ENCODE assay signal across 8 cellular contexts in the genomic region with DNA sequence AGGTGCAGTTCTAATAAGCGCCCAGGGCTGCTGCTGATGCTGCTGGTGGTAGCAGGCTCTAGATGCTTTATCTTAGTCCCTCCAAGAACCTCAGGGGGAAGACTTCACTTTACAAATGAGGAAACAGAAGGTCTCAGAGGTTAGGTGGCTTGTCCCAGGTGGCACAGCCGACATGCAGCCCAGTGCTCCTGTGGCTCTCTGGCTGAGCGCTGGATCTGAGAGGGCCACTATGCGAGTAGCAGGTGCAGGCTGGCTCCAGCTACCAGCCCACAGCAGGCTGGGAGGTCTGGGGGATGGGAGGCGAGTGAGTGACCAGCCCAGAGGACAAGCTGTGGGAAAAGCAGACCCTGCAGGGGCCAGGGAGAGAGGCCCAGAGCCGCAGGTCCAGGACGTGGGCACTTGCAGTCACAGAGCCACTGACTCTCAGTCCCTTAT. TPM values are rescaled to one million over a fixed set of nuclear protein-coding genes. Genes with fewer than 3 reads are reported as not detected.
DNase-seq lines count a peak whose midpoint lies in the region; ATAC-seq and TF ChIP-seq lines count a peak whose summit lies in the region.

No MANE protein-coding gene starts in this region.

- no peak overlapping the region for H2AFZ ChIP-seq in GM23338

- no peaks in the 10 kb centered on the region for H3F3A ChIP-seq in GM23338 (replicated peaks; ENCODE audit: low read depth)

- DNase-seq in HL-60 (ENCODE audit: low read depth in 1 of 2, low spot score in 1 of 2): peak in 1 of 2 experiments; percentile 56
- peak; percentile 52 for DNase-seq in retina
- DNase-seq in NCI-H187 treated with DMSO at 0.1 percent for 48 hours (lab: John Stamatoyannopoulos, UW): no peak
- DNase-seq in GM19238 (ENCODE audit: insufficient read length, low spot score): no peak
- DNase-seq in GM23338 (ENCODE audit: low spot score): no peak

- no peaks in the 10 kb centered on the region for H3K36me3 ChIP-seq in GM23338 (ENCODE audit: insufficient read depth)

- 68 to 71% (median 69%) methylated on average over 7 of the region's 7 CpGs for WGBS in adipose tissue, 3 donors

- H3K27ac Mint-ChIP-seq in GM23338: no peak overlapping the region

- H3K4me1 ChIP-seq in GM23338 (ENCODE audit: insufficient read depth): peaks cover 14% of the 10 kb centered on the region

- H4K20me1 ChIP-seq in GM23338 (replicated peaks; ENCODE audit: insufficient read depth): no peaks in the 10 kb centered on the region

- 0 out of 2 replicates have a peak, but pooled peaks cover 4% of the 10 kb centered on the region for H3K9me2 ChIP-seq in GM23338 (ENCODE audit: insufficient read depth)

- no peak overlapping the region for H3K4me2 ChIP-seq in GM23338

- H3K4me3 Mint-ChIP-seq in GM23338: no peak overlapping the region

- H3K27me3 Mint-ChIP-seq in GM23338 (ENCODE audit: insufficient read depth, low read depth, poor library complexity): peaks cover 14% of the 10 kb centered on the region

- peaks cover 41% of the 10 kb centered on the region for H3K4me1 Mint-ChIP-seq in GM23338

- no peak for TF ChIP-seq CTCF in GM12875 (IDR thresholded peaks at IDR 0.05; ENCODE audit: borderline replicate concordance, insufficient read depth, low read depth, low read length)
- no peak for TF ChIP-seq CTCF in HL-60 (IDR thresholded peaks at IDR 0.05; ENCODE audit: insufficient read depth, low read length)
- no peak for TF ChIP-seq CTCF in GM23338 (conservative IDR thresholded peaks at IDR 0.05; ENCODE audit: low read depth in 2 of 2)

- no peaks in the 10 kb centered on the region for H3K79me2 ChIP-seq in GM23338 (replicated peaks; ENCODE audit: insufficient read depth)

- H3K27me3 ChIP-seq in HL-60 (ENCODE audit: insufficient read depth, poor library complexity, severe bottlenecking) (no peaks in the 10 kb centered on the region), GM23338 (ENCODE audit: insufficient read depth) (no peaks in the 10 kb centered on the region)

- no peaks in the 10 kb centered on the region; the same call in 1 of the 3 replicates for H3K9me3 Mint-ChIP-seq in GM23338

- H3K4me3 ChIP-seq in GM12875 (ENCODE audit: low read depth, low read length) (peak overlapping the region; percentile 59), HL-60 (replicated peaks; ENCODE audit: insufficient read depth, low read length) (peak overlapping the region; percentile 14; the same call in 1 of the 2 replicates), GM23338 (no peak overlapping the region)

- ATAC-seq in GM23338 (no peak), HG03520 (IDR thresholded peaks at IDR 0.05; ENCODE audit: unreplicated experiment) (no peak)

- H3K27ac ChIP-seq in HL-60 (replicated peaks): peak overlapping the region; percentile 99
- peak overlapping the region; percentile 60 for H3K27ac ChIP-seq in adipose tissue (ENCODE audit: low read depth, low read length)
- H3K27ac ChIP-seq in GM23338 (ENCODE audit: low read depth): no peak overlapping the region

- H3K36me3 Mint-ChIP-seq in GM23338 (ENCODE audit: low read depth): peaks cover 7% of the 10 kb centered on the region; the same call in 2 of the 3 replicates

TF ChIP-seq in GM23338, 12 proteins besides CTCF, POLR2A, EP300 and RAD21 (continues in another document):
- TF ChIP-seq STAT1 (IDR thresholded peaks at IDR 0.05; ENCODE audit: unreplicated experiment) (no peak), POLR2AphosphoS5 (IDR thresholded peaks at IDR 0.05; ENCODE audit: low read depth) (no peak), ZNF114 (CRISPR knock-in tag; IDR thresholded peaks at IDR 0.05) (no peak), EZH2 (IDR thresholded peaks at IDR 0.05; ENCODE audit: low read depth, unreplicated experiment) (no peak), REST (IDR thresholded peaks at IDR 0.05; ENCODE audit: unreplicated experiment) (no peak)
- TF ChIP-seq, protein P1, sequence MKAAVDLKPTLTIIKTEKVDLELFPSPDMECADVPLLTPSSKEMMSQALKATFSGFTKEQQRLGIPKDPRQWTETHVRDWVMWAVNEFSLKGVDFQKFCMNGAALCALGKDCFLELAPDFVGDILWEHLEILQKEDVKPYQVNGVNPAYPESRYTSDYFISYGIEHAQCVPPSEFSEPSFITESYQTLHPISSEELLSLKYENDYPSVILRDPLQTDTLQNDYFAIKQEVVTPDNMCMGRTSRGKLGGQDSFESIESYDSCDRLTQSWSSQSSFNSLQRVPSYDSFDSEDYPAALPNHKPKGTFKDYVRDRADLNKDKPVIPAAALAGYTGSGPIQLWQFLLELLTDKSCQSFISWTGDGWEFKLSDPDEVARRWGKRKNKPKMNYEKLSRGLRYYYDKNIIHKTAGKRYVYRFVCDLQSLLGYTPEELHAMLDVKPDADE (IDR thresholded peaks at IDR 0.05): no peak

RNA-seq across cellular contexts. Expression of gene RASSF2, which starts 10.8 kb away (rescaled TPM):
- polyA plus RNA-seq in adipose tissue (10 to 100 TPM in 1 of 3 donors, 1 to 10 TPM in 2; 1.6 to 17.3 (median 9.8) TPM), GM23338 (2016; fragmentation: Nextera tagmentation; extraction: Ambion mirVana) (1.9 and 2.1 TPM in 2 replicates)
- 10.0 and 10.5 TPM in 2 replicates for total RNA-seq in GM23338 (2014; rRNA removed; shearing (Covaris generic))
